Comparison of ENCODE assay signal across 19 cellular contexts in genomic region chr13:41365636-41366035, GRCh38.
"Had no signal": no experiment of that assay in that cellular context is flagged by ENCODE, and none has a peak within 500 bp of the region (broad histone marks: within the 10 kb centered on the region; RNA-seq: fewer than 3 reads in every experiment).

No MANE protein-coding gene starts in this region.

- H3K27ac Mint-ChIP-seq: activated CD8-positive, alpha-beta memory T cell treated with anti-CD3 and anti-CD28 coated beads, Interleukin-2, amount 10 ng/mL, durations not matched to agents 7 days and 5 days; activated naive CD4-positive, alpha-beta T cell treated with anti-CD3 and anti-CD28 coated beads, Interleukin-2, amount 50 U/mL, for 72 hours; naive B cell; stimulated activated memory B cell treated with anti-CD40 and anti-IgM and Interleukin-4, amounts not matched to agents 10 μg/mL and 1 μg/mL and 100 μg/mL, for 72 hours had no signal

- DNase-seq: activated CD4-positive, alpha-beta T cell treated with anti-CD3 and anti-CD28 coated beads, Interleukin-2, amount 50 U/mL, for 48 hours; activated CD4-positive, CD25-positive, alpha-beta regulatory T cell treated with anti-CD3 and anti-CD28 coated beads, Interleukin-2, amount 50 U/mL, for 72 hours; activated CD8-positive, alpha-beta memory T cell treated with anti-CD3 and anti-CD28 coated beads, Interleukin-2, amount 10 ng/mL, durations not matched to agents 7 days and 5 days; activated T-cell treated with anti-CD3 and anti-CD28 coated beads, Interleukin-2, amount 50 U/mL, for 1 hour; amygdala; cerebellar nuclear complex; dermis blood vessel endothelial cell; effector memory CD8-positive, alpha-beta T cell; kidney; left lung; mammary epithelial cell; naive B cell; T-helper 1 cell; T1000; tibial artery had no signal

- H3K27ac ChIP-seq: breast epithelium, left lung, tibial artery had no signal

- H3K4me1 ChIP-seq: breast epithelium, left lung, tibial artery had no signal

- H3K27me3 Mint-ChIP-seq: activated CD8-positive, alpha-beta memory T cell treated with anti-CD3 and anti-CD28 coated beads, Interleukin-2, amount 10 ng/mL, durations not matched to agents 7 days and 5 days; effector memory CD8-positive, alpha-beta T cell; naive B cell; stimulated activated memory B cell treated with anti-CD40 and anti-IgM and Interleukin-4, amounts not matched to agents 10 μg/mL and 1 μg/mL and 100 μg/mL, for 72 hours had no signal

- H3K4me1 Mint-ChIP-seq: activated CD8-positive, alpha-beta memory T cell treated with anti-CD3 and anti-CD28 coated beads, Interleukin-2, amount 10 ng/mL, durations not matched to agents 7 days and 5 days; naive B cell; stimulated activated memory B cell treated with anti-CD40 and anti-IgM and Interleukin-4, amounts not matched to agents 10 μg/mL and 1 μg/mL and 100 μg/mL, for 72 hours had no signal

- H3K4me3 Mint-ChIP-seq: activated CD8-positive, alpha-beta memory T cell treated with anti-CD3 and anti-CD28 coated beads, Interleukin-2, amount 10 ng/mL, durations not matched to agents 7 days and 5 days; effector memory CD8-positive, alpha-beta T cell; naive B cell; stimulated activated memory B cell treated with anti-CD40 and anti-IgM and Interleukin-4, amounts not matched to agents 10 μg/mL and 1 μg/mL and 100 μg/mL, for 72 hours had no signal

- FAIRE-seq: kidney, urothelium cell line had no signal

- H3K9me3 ChIP-seq: breast epithelium, left lung, tibial artery had no signal

- ATAC-seq: activated CD8-positive, alpha-beta memory T cell treated with anti-CD3 and anti-CD28 coated beads, Interleukin-2, amount 10 ng/mL, durations not matched to agents 7 days and 5 days; activated naive CD4-positive, alpha-beta T cell treated with anti-CD3 and anti-CD28 coated beads, Interleukin-2, amount 50 U/mL, for 72 hours; effector memory CD8-positive, alpha-beta T cell; left lung; stimulated activated memory B cell treated with anti-CD40 and anti-IgM and Interleukin-4, amounts not matched to agents 10 μg/mL and 1 μg/mL and 100 μg/mL, for 72 hours had no signal

- H3K27me3 ChIP-seq: breast epithelium, left lung, tibial artery had no signal

- H3K9me3 Mint-ChIP-seq: effector memory CD8-positive, alpha-beta T cell; naive B cell; stimulated activated memory B cell treated with anti-CD40 and anti-IgM and Interleukin-4, amounts not matched to agents 10 μg/mL and 1 μg/mL and 100 μg/mL, for 72 hours had no signal

- H3K4me3 ChIP-seq: breast epithelium, left lung, tibial artery had no signal
